Comparison of ENCODE assay signal across 8 cellular contexts in the genomic region with DNA sequence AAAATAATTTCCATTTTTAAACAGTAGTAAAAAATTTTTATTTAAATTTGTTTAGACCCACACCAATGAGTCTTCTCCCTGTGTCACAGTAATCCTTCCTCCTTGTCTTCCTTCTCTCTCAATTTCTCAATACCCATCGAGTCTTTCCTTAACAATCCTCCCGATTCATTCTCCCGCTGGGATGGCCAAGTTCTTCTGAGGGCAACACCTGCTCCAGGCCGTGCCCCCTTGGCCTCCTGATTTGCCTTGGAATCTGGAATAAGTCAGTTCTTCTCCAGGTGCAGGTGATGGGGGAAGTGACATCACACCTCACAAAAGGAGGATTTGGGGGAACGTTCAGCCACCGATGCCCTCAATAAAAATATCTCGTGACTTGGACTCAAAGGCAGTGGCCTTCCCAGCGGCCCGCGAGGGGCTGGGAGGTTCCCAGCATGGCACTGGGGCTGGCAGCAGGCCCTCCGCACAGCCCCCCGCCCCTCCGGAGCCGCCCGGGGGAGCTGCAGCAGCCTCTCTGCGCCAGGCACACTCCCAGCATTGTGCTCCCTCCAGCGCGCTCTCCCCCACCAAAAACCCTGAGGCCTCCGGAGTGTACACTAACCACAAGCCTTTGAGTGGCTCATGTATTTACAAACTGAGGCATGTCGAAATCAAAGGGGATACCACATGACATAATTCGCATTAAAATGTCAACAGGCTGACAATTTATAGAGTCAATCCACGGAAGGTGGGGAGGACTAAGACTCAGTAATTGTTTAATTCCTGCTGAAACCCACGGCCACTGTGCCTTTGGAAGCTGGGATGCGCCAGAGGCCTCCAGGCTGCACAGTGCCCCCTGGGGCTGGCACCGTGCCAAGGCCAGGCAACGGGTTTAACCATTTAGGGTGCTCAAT.
DNase-seq lines count a peak whose midpoint lies in the region; ATAC-seq, FAIRE-seq and TF ChIP-seq lines count a peak whose summit lies in the region.

No MANE protein-coding gene starts in this region.

- no peaks in the 10 kb centered on the region for H3K36me3 Mint-ChIP-seq in activated CD4-positive, alpha-beta T cell treated with anti-CD3 and anti-CD28 coated beads for 36 hours (ENCODE audit: low read depth)

- H3K27ac ChIP-seq in PC-9, result peak overlapping the region; percentile 78

- POLR2A ChIA-PET in PC-9 (lab: Charles Lee; ENCODE audit: unreplicated experiment), result no interaction called here
- POLR2A ChIA-PET in activated CD4-positive, alpha-beta T cell treated with anti-CD3 and anti-CD28 coated beads for 36 hours (lab: Charles Lee), result no interaction called here

- H3K4me3 ChIP-seq in PC-9 (peak overlapping the region; percentile 53; the same call in 1 of the 2 replicates), fibroblast of villous mesenchyme (ENCODE audit: low read depth, low read length) (no peak overlapping the region)

- intact Hi-C loops in PC-9 (cut with micrococcal nuclease; ENCODE audit: unreplicated experiment), result loop anchor here (1.0 to 5.0 kb wide), 3 partner anchors 50 to 120 kb away; partner anchors contain the start of gene ZFHX3
- intact Hi-C loops in activated CD4-positive, alpha-beta T cell treated with anti-CD3 and anti-CD28 coated beads for 36 hours (cut with DNase I, micrococcal nuclease), result no loop called here

- DNase-seq in ACHN, result peak; percentile 5
- DNase-seq in HTR-8/SVneo (ENCODE audit: insufficient read length, low spot score), result peak; percentile 80
- DNase-seq in PC-9, result peak; percentile 77 to 97
- peak; percentile 96 for DNase-seq in fibroblast of villous mesenchyme (ENCODE audit: low read depth)
- no peak for DNase-seq in activated CD4-positive, alpha-beta T cell treated with anti-CD3 and anti-CD28 coated beads for 48 hours
- no peak for DNase-seq in SK-N-DZ (ENCODE audit: low spot score)
- no peak for DNase-seq in activated CD4-positive, alpha-beta T cell treated with anti-CD3 and anti-CD28 coated beads for 36 hours

- peak; percentile 33 for FAIRE-seq in HTR-8/SVneo (lab: Jason Lieb, UNC)

- H3K79me2 ChIP-seq in PC-9 (ENCODE audit: low read depth), result peaks cover 60% of the 10 kb centered on the region

- no peak overlapping the region for H2AFZ ChIP-seq in PC-9

- peaks cover 28% of the 10 kb centered on the region; the same call in 1 of the 2 replicates for H3F3A ChIP-seq in PC-9 (ENCODE audit: insufficient read depth, low read depth)

- peaks cover 3% of the 10 kb centered on the region for H3K4me1 Mint-ChIP-seq in activated CD4-positive, alpha-beta T cell treated with anti-CD3 and anti-CD28 coated beads for 36 hours

- H3K27me3 Mint-ChIP-seq in activated CD4-positive, alpha-beta T cell treated with anti-CD3 and anti-CD28 coated beads for 36 hours, result no peaks in the 10 kb centered on the region

- no peak overlapping the region for H3K27ac Mint-ChIP-seq in activated CD4-positive, alpha-beta T cell treated with anti-CD3 and anti-CD28 coated beads for 36 hours

- no peaks in the 10 kb centered on the region for H3K36me3 ChIP-seq in PC-9 (ENCODE audit: low read depth)

- peaks cover 6% of the 10 kb centered on the region for H4K20me1 ChIP-seq in PC-9 (ENCODE audit: insufficient read depth)

- no peaks in the 10 kb centered on the region for H3K9me3 Mint-ChIP-seq in activated CD4-positive, alpha-beta T cell treated with anti-CD3 and anti-CD28 coated beads for 36 hours (ENCODE audit: low read depth)

- TF ChIP-seq CTCF in PC-9 (conservative IDR thresholded peaks at IDR 0.05) (no peak), fibroblast of villous mesenchyme (IDR thresholded peaks at IDR 0.05; ENCODE audit: insufficient read depth, low read depth, low read length) (peak; percentile 1)

- ATAC-seq in HG02610 (IDR thresholded peaks at IDR 0.05; ENCODE audit: unreplicated experiment), result no peak
- no peak for ATAC-seq in activated CD4-positive, alpha-beta T cell treated with anti-CD3 and anti-CD28 coated beads for 36 hours

- H3K4me1 ChIP-seq in PC-9 (replicated peaks; ENCODE audit: insufficient read depth), result peaks cover 35% of the 10 kb centered on the region

- CTCF ChIA-PET in PC-9 (lab: Charles Lee), result no interaction called here
- CTCF ChIA-PET in activated CD4-positive, alpha-beta T cell treated with anti-CD3 and anti-CD28 coated beads for 36 hours (lab: Charles Lee), result no interaction called here

- no peaks in the 10 kb centered on the region for H3K9me2 ChIP-seq in PC-9 (ENCODE audit: insufficient read depth)

- no peaks in the 10 kb centered on the region for H3K9me3 ChIP-seq in PC-9 (ENCODE audit: insufficient read depth, low read depth)

- TSS peak; percentile 15 for BruUV-seq in PC-9 (replicated peaks; lab: Mats Ljungman, UMichigan)

- no peak overlapping the region for H3K4me3 Mint-ChIP-seq in activated CD4-positive, alpha-beta T cell treated with anti-CD3 and anti-CD28 coated beads for 36 hours

- in situ Hi-C loops in ACHN (cut with HindIII; ENCODE audit: low pct_ligation_motif_present, low pct_unique_long_range_greater_than_20kb, low sequenced_read_pairs), result no loop called here

- H3K27me3 ChIP-seq in PC-9 (ENCODE audit: insufficient read depth, low read depth), result no peaks in the 10 kb centered on the region

- H3K4me2 ChIP-seq in PC-9, result peak overlapping the region; percentile 78

Comparison
In these comparisons a context has a peak if more than half of its experiments do, and no peak if none do; other contexts are left out.
1. DNase-seq: peak in ACHN (single experiment), HTR-8/SVneo (single experiment), PC-9 (2 of 2) and fibroblast of villous mesenchyme (single experiment); none in activated CD4-positive, alpha-beta T cell treated with anti-CD3 and anti-CD28 coated beads for 48 hours (single experiment), SK-N-DZ (single experiment) and activated CD4-positive, alpha-beta T cell treated with anti-CD3 and anti-CD28 coated beads for 36 hours (single experiment).